In the genomic region with DNA sequence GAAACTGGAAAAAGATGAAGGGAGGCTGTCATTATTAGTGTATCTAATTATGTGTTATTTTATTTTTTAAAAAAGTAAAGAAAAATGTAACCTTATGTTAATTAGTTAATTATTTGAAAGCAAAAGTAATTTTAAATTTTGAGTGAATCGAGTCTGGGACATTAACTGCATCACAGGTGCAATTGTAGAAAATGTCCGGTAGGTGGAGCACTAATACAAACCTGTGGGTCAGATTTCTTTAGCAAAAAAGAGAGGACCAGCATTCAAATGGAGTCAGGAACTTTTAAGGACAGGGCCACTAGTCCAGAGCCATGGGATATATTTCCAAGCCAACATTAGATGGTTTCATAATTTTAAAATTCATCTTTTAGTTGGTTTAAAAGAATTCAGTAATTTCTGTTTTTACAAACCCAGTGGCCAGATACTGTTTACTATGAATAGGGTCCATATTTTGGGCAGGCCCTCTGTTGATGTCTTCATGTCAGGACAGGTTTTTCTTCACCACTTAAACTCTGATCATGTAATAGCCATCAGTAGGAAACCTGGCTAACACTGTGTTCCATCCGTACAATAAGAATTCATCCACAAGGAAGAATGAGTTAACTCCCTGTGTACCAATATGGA, we compare ENCODE assay signal across 8 cellular contexts. TPM values are rescaled to one million over a fixed set of nuclear protein-coding genes. Genes with fewer than 3 reads are reported as not detected.
A peak's percentile ranks its signal among the peaks of the same experiment; 100 is the strongest.
DNase-seq lines count a peak whose midpoint lies in the region; ATAC-seq, FAIRE-seq and TF ChIP-seq lines count a peak whose summit lies in the region.

No MANE protein-coding gene starts in this region.

- 8 to 17% methylated on average over 2 to 3 of the region's 3 CpGs for WGBS in transverse colon (ENCODE audit: low coverage in 1 of 2), 2 donors

- no peak overlapping the region for H3K27ac Mint-ChIP-seq in CD4-positive, CD25-positive, alpha-beta regulatory T cell

- no peak overlapping the region for H3K4me3 ChIP-seq in CD4-positive, CD25-positive, alpha-beta regulatory T cell (ENCODE audit: low read depth, low read length)
- H3K4me3 ChIP-seq in OCI-LY3 (ENCODE audit: low read length) (no peak overlapping the region), bronchial epithelial cell (ENCODE audit: low read depth, low read length) (no peak overlapping the region), transverse colon (no peak overlapping the region)

- peak; percentile 57; the same call in 1 of the 2 replicates for TF ChIP-seq CTCF in GM12874 (IDR thresholded peaks at IDR 0.05; ENCODE audit: insufficient read depth, low read depth, low read length)
- TF ChIP-seq CTCF in OCI-LY3 (IDR thresholded peaks at IDR 0.05; ENCODE audit: low read depth, low read length): peak; percentile 69
- peak; percentile 48 for TF ChIP-seq CTCF in bronchial epithelial cell (IDR thresholded peaks at IDR 0.05; ENCODE audit: insufficient read depth, low read length, severe bottlenecking)
- TF ChIP-seq CTCF in transverse colon (IDR thresholded peaks at IDR 0.05): peak; percentile 77 to 91 (median 88)

- intact Hi-C loops in left colon (cut with DNase I, micrococcal nuclease) (loop anchor here in 1 of 2 donors (5.0 kb wide), 1 partner anchor 227 kb away; no protein-coding TSS in a partner anchor), transverse colon (cut with DNase I; ENCODE audit: low total_unique reads) (no loop called here)

- peaks cover 0 to 16% (median 1%) of the 10 kb centered on the region in 4 donors for H3K4me1 Mint-ChIP-seq in CD4-positive, CD25-positive, alpha-beta regulatory T cell

- H3K4me1 ChIP-seq in CD4-positive, CD25-positive, alpha-beta regulatory T cell (ENCODE audit: control insufficient read depth, insufficient read depth, low read length, poor library complexity, severe bottlenecking): peaks cover 5% of the 10 kb centered on the region
- H3K4me1 ChIP-seq in OCI-LY3 (ENCODE audit: low read length): no peaks in the 10 kb centered on the region
- peaks cover 0 to 6% (median 1%) of the 10 kb centered on the region in 4 donors for H3K4me1 ChIP-seq in transverse colon

- H3K9me3 Mint-ChIP-seq in CD4-positive, CD25-positive, alpha-beta regulatory T cell: peaks cover 0 to under 1% (median 0%) of the 10 kb centered on the region in 7 donors

- no peaks in the 10 kb centered on the region for H4K20me1 ChIP-seq in OCI-LY3 (ENCODE audit: insufficient read depth, low read length)

- H3K27ac ChIP-seq in CD4-positive, CD25-positive, alpha-beta regulatory T cell (ENCODE audit: insufficient read depth, low read length, poor library complexity, severe bottlenecking): no peak overlapping the region
- no peak overlapping the region for H3K27ac ChIP-seq in OCI-LY3 (ENCODE audit: low read length)
- H3K27ac ChIP-seq in transverse colon: no peak overlapping the region

- no peak overlapping the region for H3K9ac ChIP-seq in OCI-LY3 (ENCODE audit: low read length)

- in situ Hi-C loops in transverse colon (cut with MboI; ENCODE audit: low pct_ligation_motif_present in 1 of 4, low pct_unique_long_range_greater_than_20kb in 1 of 4, low sequenced_read_pairs in 3 of 4): loop anchor here in 1 of 4 donors (10.0 to 25.0 kb wide), 2 partner anchors 132 to 235 kb away; a partner anchor contains a TSS

- peak; percentile 16 to 59 (median 58) for DNase-seq in CD4-positive, CD25-positive, alpha-beta regulatory T cell
- DNase-seq in bronchial epithelial cell (ENCODE audit: low read depth) (peak; percentile 51), left colon (no peak), transverse colon (no peak)

- no peak overlapping the region for H3K4me3 Mint-ChIP-seq in CD4-positive, CD25-positive, alpha-beta regulatory T cell

- H3K36me3 Mint-ChIP-seq in CD4-positive, CD25-positive, alpha-beta regulatory T cell: no peaks in the 10 kb centered on the region

- no peaks in the 10 kb centered on the region for H3K36me3 ChIP-seq in CD4-positive, CD25-positive, alpha-beta regulatory T cell (ENCODE audit: control insufficient read depth, insufficient read depth, low read length)
- H3K36me3 ChIP-seq in OCI-LY3 (replicated peaks; ENCODE audit: low read depth, low read length) (no peaks in the 10 kb centered on the region), bronchial epithelial cell (ENCODE audit: control insufficient read depth, insufficient read depth, low read length) (no peaks in the 10 kb centered on the region), transverse colon (no peaks in the 10 kb centered on the region)

- no peak for FAIRE-seq in bronchial epithelial cell (lab: Jason Lieb, UNC)

- H3K9me3 ChIP-seq in CD4-positive, CD25-positive, alpha-beta regulatory T cell (ENCODE audit: control insufficient read depth in 2 of 2, low read length in 2 of 2): no peaks in the 10 kb centered on the region
- H3K9me3 ChIP-seq in OCI-LY3 (ENCODE audit: insufficient read depth, low read length) (no peaks in the 10 kb centered on the region), transverse colon (no peaks in the 10 kb centered on the region)

- no peaks in the 10 kb centered on the region for H3K79me2 ChIP-seq in OCI-LY3 (ENCODE audit: low read length)

- no peak overlapping the region for H2AFZ ChIP-seq in OCI-LY3 (ENCODE audit: low read depth, low read length)

- no peak overlapping the region for H3K4me2 ChIP-seq in OCI-LY3 (ENCODE audit: low read length)

- no peaks in the 10 kb centered on the region for H3K27me3 ChIP-seq in CD4-positive, CD25-positive, alpha-beta regulatory T cell (ENCODE audit: control insufficient read depth, insufficient read depth, low read length)
- H3K27me3 ChIP-seq in OCI-LY3 (ENCODE audit: low read depth, low read length): peaks cover 4% of the 10 kb centered on the region; the same call in 1 of the 2 replicates
- no peaks in the 10 kb centered on the region for H3K27me3 ChIP-seq in bronchial epithelial cell (ENCODE audit: control insufficient read depth, insufficient read depth, low read length)
- H3K27me3 ChIP-seq in transverse colon: no peaks in the 10 kb centered on the region

- no peak for TF ChIP-seq EP300 in transverse colon (IDR thresholded peaks at IDR 0.05; ENCODE audit: low read depth)

- ATAC-seq in CD4-positive, CD25-positive, alpha-beta regulatory T cell (ENCODE audit: low read depth in 2 of 2): peak in 1 of 2 donors; percentile 42
- ATAC-seq in HG03342 (IDR thresholded peaks at IDR 0.05; ENCODE audit: unreplicated experiment) (peak; percentile 79), left colon (peak; percentile 49), GM18505 (IDR thresholded peaks at IDR 0.05; ENCODE audit: unreplicated experiment) (no peak)

- TF ChIP-seq POLR2A in transverse colon (IDR thresholded peaks at IDR 0.05) (no peak), GM18505 (IDR thresholded peaks at IDR 0.05; ENCODE audit: borderline replicate concordance, extremely low read depth, insufficient read depth, insufficient read length) (no peak)

- peaks cover 11% of the 10 kb centered on the region for H3K27me3 Mint-ChIP-seq in CD4-positive, CD25-positive, alpha-beta regulatory T cell

RNA-seq across cellular contexts. Expression of a gene that starts 27.2 kb away (rescaled TPM):
- total RNA-seq in CD4-positive, CD25-positive, alpha-beta regulatory T cell: 0.27 TPM
- 1 to 10 TPM in 2 of 4 donors, under 1 TPM in 1, not detected in 1; 0.40 to 6.5 (median 2.5) TPM for polyA plus RNA-seq in CD4-positive, CD25-positive, alpha-beta regulatory T cell
- total RNA-seq in bronchial epithelial cell: 0.64 and 0.79 TPM in 2 replicates
- total RNA-seq in left colon: 10 to 100 TPM; 11.4 to 11.9 TPM
- 10 to 100 TPM in 1 of 4 donors, 1 to 10 TPM in 1, not detected in 2; 4.3 to 19.4 TPM for total RNA-seq in transverse colon

RNA-seq across cellular contexts. Expression of a gene that starts 48.1 kb away (rescaled TPM):
- 6.4 TPM for total RNA-seq in CD4-positive, CD25-positive, alpha-beta regulatory T cell
- polyA plus RNA-seq in CD4-positive, CD25-positive, alpha-beta regulatory T cell: 10 to 100 TPM in 2 of 4 donors, 1 to 10 TPM in 2; 4.8 to 14.5 (median 9.3) TPM
- total RNA-seq in bronchial epithelial cell (not detected in 2 replicates), left colon (1 to 10 TPM; 1.1 to 5.7 TPM), transverse colon (1 to 10 TPM in 3 of 4 donors, not detected in 1; 2.7 to 7.5 (median 3.4) TPM)

RNA-seq across cellular contexts. Expression of a gene that starts 48.4 kb away (rescaled TPM):
- 21.0 TPM for total RNA-seq in CD4-positive, CD25-positive, alpha-beta regulatory T cell
- polyA plus RNA-seq in CD4-positive, CD25-positive, alpha-beta regulatory T cell: 100 to 1,000 TPM in 2 of 4 donors, 10 to 100 TPM in 2; 90.7 to 120 (median 104) TPM
- 12.1 and 18.9 TPM in 2 replicates for total RNA-seq in bronchial epithelial cell
- total RNA-seq in left colon: 10 to 100 TPM; 33.7 to 33.8 TPM
- total RNA-seq in transverse colon: 10 to 100 TPM in 3 of 4 donors, 1 to 10 TPM in 1; 6.4 to 46.6 (median 28.0) TPM

Comparison
In these comparisons a context has a peak if more than half of its experiments do, and no peak if none do; other contexts are left out.
1. DNase-seq: peak in CD4-positive, CD25-positive, alpha-beta regulatory T cell (3 of 3) and bronchial epithelial cell (single experiment); none in left colon (0 of 2) and transverse colon (single experiment).
2. Peak in every context shown above with its lines, with median percentiles within 50 percentile points of each other: CTCF ChIP-seq.